1 cellular context compared by ENCODE assay signal in genomic region chr9:116483622-116484482, GRCh38.
TF ChIP-seq lines count a peak whose summit lies in the region.

No MANE protein-coding gene starts in this region.

TF ChIP-seq in WTC11, 78 proteins besides CTCF, POLR2A, EP300 and RAD21 (continued from another document):
- TF ChIP-seq GABPB1 (CRISPR knock-in tag; IDR thresholded peaks at IDR 0.05) (no peak), JAZF1 (CRISPR knock-in tag; IDR thresholded peaks at IDR 0.05) (no peak), SOX15 (CRISPR knock-in tag; IDR thresholded peaks at IDR 0.05) (no peak), SP1 (CRISPR knock-in tag; conservative IDR thresholded peaks at IDR 0.05) (no peak), ZNF416 (CRISPR knock-in tag; IDR thresholded peaks at IDR 0.05) (no peak)
- TF ChIP-seq, protein P1, sequence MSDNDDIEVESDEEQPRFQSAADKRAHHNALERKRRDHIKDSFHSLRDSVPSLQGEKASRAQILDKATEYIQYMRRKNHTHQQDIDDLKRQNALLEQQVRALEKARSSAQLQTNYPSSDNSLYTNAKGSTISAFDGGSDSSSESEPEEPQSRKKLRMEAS (CRISPR knock-in tag; IDR thresholded peaks at IDR 0.05), result no peak
- TF ChIP-seq, protein P2, sequence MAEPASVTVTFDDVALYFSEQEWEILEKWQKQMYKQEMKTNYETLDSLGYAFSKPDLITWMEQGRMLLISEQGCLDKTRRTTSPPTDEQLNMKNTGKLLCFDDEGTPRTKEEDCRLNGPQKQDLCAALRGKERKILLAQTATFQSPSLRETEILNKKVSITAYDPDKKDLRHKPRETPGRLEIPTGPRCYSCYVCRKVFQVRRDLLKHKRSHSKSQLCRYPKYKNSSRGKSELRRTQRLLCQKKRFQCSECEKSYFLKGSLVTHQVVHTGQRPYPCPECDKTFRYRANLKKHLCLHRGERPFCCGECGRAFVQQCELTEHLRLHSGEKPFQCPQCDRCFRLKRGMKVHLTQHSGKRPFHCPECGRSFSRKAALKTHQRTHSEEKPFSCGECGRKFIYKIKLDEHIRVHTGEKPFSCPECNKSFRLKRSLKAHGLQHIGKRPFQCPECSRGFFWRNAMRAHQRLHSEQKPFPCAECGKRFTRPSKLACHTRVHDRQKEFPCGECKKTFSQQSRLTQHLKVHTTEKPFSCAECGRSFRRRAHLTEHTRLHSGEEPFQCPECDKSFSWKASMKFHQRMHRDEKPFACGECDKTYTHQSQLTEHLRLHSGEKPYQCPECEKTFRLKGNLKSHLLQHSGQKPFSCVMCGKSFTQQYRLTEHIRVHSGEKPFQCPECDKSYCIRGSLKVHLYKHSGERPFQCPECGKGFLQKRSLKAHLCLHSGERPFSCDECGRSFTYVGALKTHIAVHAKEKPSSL (CRISPR knock-in tag; conservative IDR thresholded peaks at IDR 0.05), result no peak
